In the genomic region with DNA sequence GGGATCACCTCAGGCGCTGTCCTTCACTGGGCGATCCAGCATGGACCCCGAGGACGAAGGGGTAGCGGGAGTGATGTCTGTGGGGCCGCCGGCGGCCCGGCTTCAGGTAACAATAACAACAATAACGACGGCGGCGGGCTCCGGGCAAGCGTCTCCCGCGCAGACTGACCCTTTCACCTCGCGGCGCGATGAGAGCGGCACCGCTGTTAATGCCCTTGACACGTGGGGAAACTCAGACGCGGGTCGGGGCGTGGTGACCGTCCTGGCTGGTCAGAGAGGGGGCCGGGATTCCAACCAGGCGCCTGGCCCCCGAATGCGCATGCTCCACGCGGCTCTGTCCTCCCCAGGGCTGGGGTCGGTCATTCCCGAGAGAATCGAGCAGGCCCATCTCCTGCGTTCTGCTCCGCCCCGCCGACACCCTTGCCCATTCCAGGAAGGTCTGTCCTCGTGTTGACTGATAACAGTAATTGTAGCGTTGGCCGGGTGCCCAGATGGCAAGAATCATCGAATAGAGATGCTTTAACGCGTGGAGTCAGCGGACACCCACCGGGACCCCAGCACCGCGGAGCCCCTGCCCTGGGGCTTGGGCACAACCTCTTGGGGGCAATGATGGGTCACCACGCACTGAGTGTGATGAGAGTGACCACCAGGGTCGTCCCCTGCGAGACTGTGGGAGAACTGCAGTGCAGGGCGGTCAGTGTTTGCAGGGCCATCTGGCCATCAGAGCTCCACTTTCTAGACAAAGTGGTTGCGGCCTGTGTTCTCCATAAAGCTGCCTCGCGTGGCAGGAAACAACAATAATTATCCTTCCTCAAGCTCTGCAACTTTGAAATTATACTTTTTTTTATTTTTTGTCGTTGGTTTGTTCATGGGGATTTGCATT, we compare ENCODE assay signal across 8 cellular contexts.
DNase-seq lines count a peak whose midpoint lies in the region; ATAC-seq and TF ChIP-seq lines count a peak whose summit lies in the region.

No MANE protein-coding gene starts in this region.

- H3K4me3 ChIP-seq in HAP-1 = peak overlapping the region; percentile 79
- peak overlapping the region; percentile 95 for H3K4me3 ChIP-seq in WI38 (ENCODE audit: low read depth, low read length)

- no peaks in the 10 kb centered on the region for H3K27me3 ChIP-seq in HAP-1 (ENCODE audit: low read depth)
- H3K27me3 ChIP-seq in layer of hippocampus (ENCODE audit: control insufficient read depth, insufficient read depth, low read length) = no peaks in the 10 kb centered on the region

- peaks cover 17% of the 10 kb centered on the region for H3K9me3 ChIP-seq in HAP-1

- no peak for ATAC-seq in GM18517 (IDR thresholded peaks at IDR 0.05; ENCODE audit: unreplicated experiment)

- no peak for TF ChIP-seq CTCF in WI38 (IDR thresholded peaks at IDR 0.05; ENCODE audit: low read depth, low read length)

- H3K4me1 ChIP-seq in HAP-1 = peaks cover 13% of the 10 kb centered on the region

- DNase-seq in DMS53 (lab: John Stamatoyannopoulos, UW) (peak; percentile 77), HAP-1 (ENCODE audit: low spot score in 2 of 2) (peak; percentile 16 to 75), NCI-H1092 (lab: John Stamatoyannopoulos, UW) (peak; percentile 62)
- DNase-seq in stimulated activated CD4-positive, alpha-beta T cell treated with anti-CD3 and anti-CD28 coated beads, Interleukin-15, amount 100 ng/mL, for 48 hours (ENCODE audit: low read depth in 2 of 2) = peak; percentile 30 to 31

- peak overlapping the region; percentile 81 for H3K27ac ChIP-seq in cingulate gyrus (ENCODE audit: low read depth, low read length)
- H3K27ac ChIP-seq in layer of hippocampus (ENCODE audit: low read depth, low read length) = peak overlapping the region; percentile 84

- in situ Hi-C loops in HAP-1 (cut with MboI; ENCODE audit: low sequenced_read_pairs) = no loop called here

- peaks cover 17% of the 10 kb centered on the region; the same call in 1 of the 2 replicates for H3K36me3 ChIP-seq in HAP-1 (replicated peaks)
